Comparison of ENCODE assay signal across 8 cellular contexts in genomic region chr5:123371575-123372179, GRCh38.
DNase-seq lines count a peak whose midpoint lies in the region; ATAC-seq and TF ChIP-seq lines count a peak whose summit lies in the region.

No MANE protein-coding gene starts in this region.

- no peaks in the 10 kb centered on the region for H3K4me1 ChIP-seq in MM.1S (ENCODE audit: low read length)

- no peaks in the 10 kb centered on the region for H4K20me1 ChIP-seq in MM.1S (ENCODE audit: insufficient read depth, low read length)

- ATAC-seq in HG03571 (IDR thresholded peaks at IDR 0.05; ENCODE audit: unreplicated experiment) = no peak

- H3K9me2 ChIP-seq in MM.1S (replicated peaks; ENCODE audit: insufficient read depth, low read length) = no peaks in the 10 kb centered on the region

- no peak overlapping the region for H2AFZ ChIP-seq in MM.1S (ENCODE audit: low read length)

- DNase-seq in NCI-H82 (lab: John Stamatoyannopoulos, UW) (peak; percentile 66), NCI-H82 treated with DMSO at 0.1 percent for 48 hours (lab: John Stamatoyannopoulos, UW; ENCODE audit: unreplicated experiment) (no peak), MM.1S (peak; percentile 16), inferior parietal cortex (ENCODE audit: extremely low spot score) (peak; percentile 24), NCI-H146 (lab: John Stamatoyannopoulos, UW) (no peak)
- peak; percentile 15 for DNase-seq in activated naive CD4-positive, alpha-beta T cell treated with anti-CD3 and anti-CD28 coated beads, Interleukin-2, amount 50 U/mL, for 16 hours
- peak; percentile 7 to 9 for DNase-seq in stimulated activated CD8-positive, alpha-beta memory T cell treated with anti-CD3 and anti-CD28 coated beads, Interleukin-2, amount 100 ng/mL, for 48 hours (ENCODE audit: low read depth in 2 of 2)

- H3K9ac ChIP-seq in MM.1S (ENCODE audit: low read length) = no peak overlapping the region

- H3K9me3 ChIP-seq in MM.1S (replicated peaks; ENCODE audit: insufficient read depth, low read length) = no peaks in the 10 kb centered on the region

- H3K27me3 ChIP-seq in MM.1S (replicated peaks; ENCODE audit: insufficient read depth, low read length) = no peaks in the 10 kb centered on the region

- peak; percentile 69 for TF ChIP-seq CTCF in MM.1S (IDR thresholded peaks at IDR 0.05; ENCODE audit: low read length)

- no peaks in the 10 kb centered on the region for H3K79me2 ChIP-seq in MM.1S (ENCODE audit: low read length)

- H3K36me3 ChIP-seq in MM.1S (replicated peaks; ENCODE audit: insufficient read depth, low read length) = no peaks in the 10 kb centered on the region

- no peak overlapping the region for H3K4me2 ChIP-seq in MM.1S (ENCODE audit: low read depth, low read length)

- no peak overlapping the region for H3K4me3 ChIP-seq in MM.1S (ENCODE audit: low read length)

- H3F3A ChIP-seq in MM.1S (ENCODE audit: insufficient read depth, low read length) = no peaks in the 10 kb centered on the region

- no peak overlapping the region for H3K27ac ChIP-seq in MM.1S (ENCODE audit: low read length)

Comparison
In these comparisons a context has a peak if more than half of its experiments do, and no peak if none do; other contexts are left out.
1. DNase-seq: peak in NCI-H82 (single experiment), MM.1S (single experiment), activated naive CD4-positive, alpha-beta T cell treated with anti-CD3 and anti-CD28 coated beads, Interleukin-2, amount 50 U/mL, for 16 hours (single experiment), inferior parietal cortex (single experiment) and stimulated activated CD8-positive, alpha-beta memory T cell treated with anti-CD3 and anti-CD28 coated beads, Interleukin-2, amount 100 ng/mL, for 48 hours (2 of 2); none in NCI-H82 treated with DMSO at 0.1 percent for 48 hours (single experiment) and NCI-H146 (single experiment).